In the genomic region with DNA sequence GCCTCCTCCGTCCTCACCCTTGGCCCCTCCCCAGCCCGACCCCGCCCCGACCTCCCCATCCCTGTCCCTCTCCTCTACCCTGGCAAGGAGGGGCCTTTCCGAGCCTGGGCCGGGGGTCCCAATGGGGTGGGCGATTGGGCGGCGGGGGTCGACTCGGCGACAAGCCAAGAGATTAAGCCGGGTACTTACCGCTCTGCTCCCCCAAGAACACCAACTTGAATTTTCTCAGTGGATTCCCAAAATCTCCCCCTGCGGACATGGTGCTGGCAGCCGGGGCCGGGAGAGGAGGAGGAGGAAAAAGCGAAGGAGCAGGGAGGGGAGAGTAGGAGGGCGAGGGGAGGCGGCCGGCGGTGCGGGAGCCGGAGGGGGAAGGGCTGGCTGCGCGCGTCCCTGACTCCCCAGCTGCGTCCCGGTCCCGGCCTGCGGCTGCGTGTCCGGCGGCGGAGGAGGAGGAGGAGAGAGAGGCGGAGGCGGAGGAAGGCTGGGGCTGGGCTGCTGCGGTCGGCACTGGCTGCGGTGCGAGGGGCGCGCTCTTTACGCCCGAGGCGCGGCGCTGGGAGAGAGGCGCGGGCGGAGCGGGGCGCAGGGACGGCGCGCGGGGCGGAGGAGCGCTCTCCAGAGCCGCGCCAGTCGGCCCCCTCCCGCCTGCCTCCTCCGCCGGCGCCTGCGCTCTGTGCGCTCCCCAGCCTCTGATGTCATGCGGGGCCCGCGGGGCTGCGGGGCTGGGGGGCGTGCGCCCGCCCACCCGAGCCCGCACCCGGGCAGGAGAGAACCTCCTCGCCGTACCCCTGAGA, we compare ENCODE assay signal across 9 cellular contexts. TPM values are rescaled to one million over a fixed set of nuclear protein-coding genes. Genes with fewer than 3 reads are reported as not detected.
DNase-seq lines count a peak whose midpoint lies in the region; ATAC-seq and TF ChIP-seq lines count a peak whose summit lies in the region.
"Had no signal": no experiment of that assay in that cellular context is flagged by ENCODE, and none has a peak within 500 bp of the region (broad histone marks: within the 10 kb centered on the region; RNA-seq: fewer than 3 reads in every experiment).

A gene (minus strand): TSS at position 675 of the 794 bp plus-strand sequence. CDS start 416 bp downstream, at position 259.

- POLR2A ChIA-PET in activated CD4-positive, alpha-beta memory T cell treated with anti-CD3 and anti-CD28 coated beads, Interleukin-2, amount 10 ng/mL, durations not matched to agents 7 days and 5 days (lab: Charles Lee), result no interaction called here

- peaks cover 4% of the 10 kb centered on the region for H3K4me1 Mint-ChIP-seq in activated CD4-positive, alpha-beta memory T cell treated with anti-CD3 and anti-CD28 coated beads, Interleukin-2, amount 10 ng/mL, durations not matched to agents 7 days and 5 days
- H3K4me1 Mint-ChIP-seq in naive B cell, result peaks cover 0 to 16% (median 6%) of the 10 kb centered on the region in 3 donors

- ATAC-seq in naive B cell (ENCODE audit: low read depth in 2 of 2) (no peak), HG03571 (IDR thresholded peaks at IDR 0.05; ENCODE audit: unreplicated experiment) (no peak), GM21447 (IDR thresholded peaks at IDR 0.05; ENCODE audit: unreplicated experiment) (no peak)

- no peaks in the 10 kb centered on the region for H3K36me3 Mint-ChIP-seq in activated CD4-positive, alpha-beta memory T cell treated with anti-CD3 and anti-CD28 coated beads, Interleukin-2, amount 10 ng/mL, durations not matched to agents 7 days and 5 days (ENCODE audit: low read depth)
- no peaks in the 10 kb centered on the region for H3K36me3 Mint-ChIP-seq in naive B cell

- H3K4me3 ChIP-seq in foreskin fibroblast (ENCODE audit: low read depth in 1 of 2, low read length in 2 of 2), result peak within 1 kb of the TSS; percentile 52 to 61

- CTCF ChIA-PET in activated CD4-positive, alpha-beta memory T cell treated with anti-CD3 and anti-CD28 coated beads, Interleukin-2, amount 10 ng/mL, durations not matched to agents 7 days and 5 days (lab: Charles Lee), result no interaction called here

- H3K27ac Mint-ChIP-seq in activated CD4-positive, alpha-beta memory T cell treated with anti-CD3 and anti-CD28 coated beads, Interleukin-2, amount 10 ng/mL, durations not matched to agents 7 days and 5 days, result no peak within 1 kb of the TSS
- H3K27ac Mint-ChIP-seq in naive B cell, result no peak within 1 kb of the TSS

- peaks cover 51% of the 10 kb centered on the region for H3K27me3 Mint-ChIP-seq in activated CD4-positive, alpha-beta memory T cell treated with anti-CD3 and anti-CD28 coated beads, Interleukin-2, amount 10 ng/mL, durations not matched to agents 7 days and 5 days
- peaks cover 63 to 65% (median 64%) of the 10 kb centered on the region in 3 donors for H3K27me3 Mint-ChIP-seq in naive B cell

- TF ChIP-seq CTCF in foreskin fibroblast (IDR thresholded peaks at IDR 0.05; ENCODE audit: low read depth, low read length), result no peak

- H3K9me3 Mint-ChIP-seq in activated CD4-positive, alpha-beta memory T cell treated with anti-CD3 and anti-CD28 coated beads, Interleukin-2, amount 10 ng/mL, durations not matched to agents 7 days and 5 days, result no peaks in the 10 kb centered on the region
- peaks cover 0 to 1% (median 0%) of the 10 kb centered on the region in 7 donors for H3K9me3 Mint-ChIP-seq in naive B cell

- DNase-seq in NCI-H2081 (lab: John Stamatoyannopoulos, UW), result peak; percentile 64 to 67
- DNase-seq in NCI-H2081 treated with DMSO at 0.1 percent for 48 hours (lab: John Stamatoyannopoulos, UW), result no peak
- peak; percentile 53 to 74 for DNase-seq in Kasumi-1 (lab: John Stamatoyannopoulos, UW)
- no peak for DNase-seq in activated CD4-positive, alpha-beta memory T cell treated with anti-CD3 and anti-CD28 coated beads, Interleukin-2, amount 10 ng/mL, durations not matched to agents 7 days and 5 days
- DNase-seq in foreskin fibroblast, result peak; percentile 30 to 66
- no peak for DNase-seq in naive B cell
- DNase-seq: DND-41 had no signal

- peak within 1 kb of the TSS; percentile 54 for H3K4me3 Mint-ChIP-seq in activated CD4-positive, alpha-beta memory T cell treated with anti-CD3 and anti-CD28 coated beads, Interleukin-2, amount 10 ng/mL, durations not matched to agents 7 days and 5 days
- peak within 1 kb of the TSS in 6 of 8 donors; percentile 32 to 82 (median 64) for H3K4me3 Mint-ChIP-seq in naive B cell

RNA-seq across cellular contexts. Expression of the gene that starts here (rescaled TPM):
- total RNA-seq in activated CD4-positive, alpha-beta memory T cell treated with anti-CD3 and anti-CD28 coated beads, Interleukin-2, amount 10 ng/mL, durations not matched to agents 7 days and 5 days, result 1 to 10 TPM; 3.3 to 4.5 TPM
- polyA plus RNA-seq in naive B cell (ENCODE audit: low read depth in 6 of 6), result under 1 TPM in 5 of 6 donors, not detected in 1; 0.15 to 0.74 (median 0.24) TPM

Comparison
In these comparisons a context has a peak if more than half of its experiments do, and no peak if none do; other contexts are left out.
1. DNase-seq: peak in NCI-H2081 (2 of 2), Kasumi-1 (2 of 2) and foreskin fibroblast (2 of 2); none in NCI-H2081 treated with DMSO at 0.1 percent for 48 hours (single experiment), activated CD4-positive, alpha-beta memory T cell treated with anti-CD3 and anti-CD28 coated beads, Interleukin-2, amount 10 ng/mL, durations not matched to agents 7 days and 5 days (single experiment) and naive B cell (single experiment).